In the genomic region with DNA sequence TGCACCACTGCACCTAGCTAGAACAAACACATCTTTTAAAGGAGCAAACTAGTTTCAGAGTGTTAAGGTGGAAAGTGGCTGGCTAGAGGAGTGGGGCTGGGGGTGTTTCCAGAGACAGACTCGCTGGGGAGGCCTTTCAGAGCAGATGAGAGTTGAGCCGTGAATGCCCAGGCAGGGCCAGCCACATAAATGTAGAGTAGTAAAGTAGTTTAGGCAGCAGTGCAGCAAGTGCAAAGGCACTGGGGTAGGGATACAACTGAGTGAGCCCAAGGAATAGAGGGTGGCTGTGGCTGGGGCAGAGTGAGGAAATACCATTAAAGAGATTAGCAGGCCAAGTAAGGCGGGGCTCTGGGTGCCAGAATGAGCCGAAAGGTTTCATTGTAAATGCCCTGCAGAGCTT, we compare ENCODE assay signal across 28 cellular contexts.
DNase-seq lines count a peak whose midpoint lies in the region; ATAC-seq and TF ChIP-seq lines count a peak whose summit lies in the region.
"Had no signal": no experiment of that assay in that cellular context is flagged by ENCODE, and none has a peak within 500 bp of the region (broad histone marks: within the 10 kb centered on the region; RNA-seq: fewer than 3 reads in every experiment).

No MANE protein-coding gene starts in this region.

- CTCF ChIA-PET in WTC11 (lab: Charles Lee) = interaction anchor here (1.1 to 1.4 kb wide), 2 partner anchors 58 to 237 kb away, joined by 3 read pairs; no protein-coding TSS in a partner anchor

- H2AFZ ChIP-seq in smooth muscle cell (ENCODE audit: low read depth) (no peak overlapping the region), hepatocyte (no peak overlapping the region)

- H3K27me3 ChIP-seq in smooth muscle cell (ENCODE audit: low read depth) = no peaks in the 10 kb centered on the region
- H3K27me3 ChIP-seq in hepatocyte = no peaks in the 10 kb centered on the region
- H3K27me3 ChIP-seq: gastrocnemius medialis, spleen, testis had no signal

- H3F3A ChIP-seq in smooth muscle cell (ENCODE audit: low read depth) = peaks cover 14% of the 10 kb centered on the region

- H4K20me1 ChIP-seq in smooth muscle cell (ENCODE audit: low read depth) (no peaks in the 10 kb centered on the region), hepatocyte (ENCODE audit: insufficient read depth, poor library complexity, severe bottlenecking) (no peaks in the 10 kb centered on the region)

- ATAC-seq in WTC11 (no peak), HG02571 (IDR thresholded peaks at IDR 0.05; ENCODE audit: unreplicated experiment) (no peak)
- ATAC-seq: activated CD4-positive, CD25-positive, alpha-beta regulatory T cell treated with anti-CD3 and anti-CD28 coated beads, Interleukin-2, amount 50 U/mL, for 24 hours; left colon; natural killer cell treated with Interleukin-12 subunit alpha and Interleukin-12 subunit beta and Interleukin-15 and Interleukin-18, amount 100 ng/mL, for 72 hours had no signal

- H3K79me2 ChIP-seq in smooth muscle cell (ENCODE audit: low read depth) (no peaks in the 10 kb centered on the region), hepatocyte (no peaks in the 10 kb centered on the region)

- H3K4me3 ChIP-seq in smooth muscle cell (no peak overlapping the region), hepatocyte (no peak overlapping the region)
- H3K4me3 ChIP-seq: gastrocnemius medialis, spleen, testis had no signal

- no peak overlapping the region for H3K4me2 ChIP-seq in smooth muscle cell
- H3K4me2 ChIP-seq in hepatocyte = no peak overlapping the region

- H3K4me1 ChIP-seq in smooth muscle cell (ENCODE audit: low read depth) = peaks cover 4% of the 10 kb centered on the region
- H3K4me1 ChIP-seq in hepatocyte (ENCODE audit: insufficient read depth) = peaks cover 4% of the 10 kb centered on the region

- H3K4me1 Mint-ChIP-seq in WTC11 = peaks cover 3% of the 10 kb centered on the region; the same call in 1 of the 2 replicates

- peak; percentile 42 for DNase-seq in activated CD8-positive, alpha-beta memory T cell treated with anti-CD3 and anti-CD28 coated beads for 24 hours
- no peak for DNase-seq in activated CD8-positive, alpha-beta memory T cell treated with anti-CD3 and anti-CD28 coated beads, Interleukin-2, amount 50 U/mL, for 4 hours
- DNase-seq in WTC11 (ENCODE audit: low spot score) (no peak), islet precursor cell (peak; percentile 40), smooth muscle cell (lab: John Stamatoyannopoulos, UW; ENCODE audit: unreplicated experiment) (no peak), epidermal melanocyte (ENCODE audit: insufficient read length, low spot score) (no peak), hepatocyte (ENCODE audit: low spot score) (no peak)
- DNase-seq: activated CD4-positive, alpha-beta T cell treated with anti-CD3 and anti-CD28 coated beads, Interleukin-2, amount 50 U/mL, for 48 hours; activated naive CD4-positive, alpha-beta T cell treated with anti-CD3 and anti-CD28 coated beads, Interleukin-2, amount 10 ng/mL, durations not matched to agents 7 days and 5 days; cerebellar nuclear complex; gastrocnemius medialis; H7; hypothalamus; left colon; NCI-H1436 treated with DMSO at 0.1 percent for 48 hours; NCI-H2107; NCI-H446 treated with DMSO at 0.1 percent for 48 hours; RPMI8226; spleen; stimulated activated CD4-positive, alpha-beta T cell treated with anti-CD3 and anti-CD28 coated beads, Interleukin-2, amount 100 ng/mL, for 24 hours; testis had no signal

- H3K36me3 Mint-ChIP-seq in WTC11 = no peaks in the 10 kb centered on the region
- H3K36me3 Mint-ChIP-seq: activated naive CD4-positive, alpha-beta T cell treated with anti-CD3 and anti-CD28 coated beads, Interleukin-2, amount 10 ng/mL, durations not matched to agents 7 days and 5 days; brain; natural killer cell treated with Interleukin-12 subunit alpha and Interleukin-12 subunit beta and Interleukin-15 and Interleukin-18, amount 100 ng/mL, for 72 hours had no signal

- H3K9me3 ChIP-seq in smooth muscle cell (replicated peaks; ENCODE audit: low read depth) = no peaks in the 10 kb centered on the region
- H3K9me3 ChIP-seq in hepatocyte (ENCODE audit: low read depth) = no peaks in the 10 kb centered on the region
- H3K9me3 ChIP-seq: gastrocnemius medialis, spleen, testis had no signal

- no peak overlapping the region for H3K4me3 Mint-ChIP-seq in WTC11
- H3K4me3 Mint-ChIP-seq: activated naive CD4-positive, alpha-beta T cell treated with anti-CD3 and anti-CD28 coated beads, Interleukin-2, amount 10 ng/mL, durations not matched to agents 7 days and 5 days; brain; natural killer cell treated with Interleukin-12 subunit alpha and Interleukin-12 subunit beta and Interleukin-15 and Interleukin-18, amount 100 ng/mL, for 72 hours; stimulated activated naive CD8-positive, alpha-beta T cell treated with anti-CD3 and anti-CD28 coated beads, Interleukin-15, Interleukin-2, amounts not matched to agents 100 ng/mL and 50 ng/mL, for 24 hours; T-helper 1 cell treated with Interleukin-12 subunit alpha and Interleukin-12 subunit beta and Interleukin-4 antibody, amounts not matched to agents 30 μg/mL and 1 μg/mL, for 36 hours had no signal

- H3K27ac ChIP-seq in smooth muscle cell (ENCODE audit: low read depth) (peak overlapping the region; percentile 49), hepatocyte (no peak overlapping the region)
- H3K27ac ChIP-seq: 22Rv1, gastrocnemius medialis, spleen, testis had no signal

- H3K36me3 ChIP-seq in smooth muscle cell (ENCODE audit: low read depth) (no peaks in the 10 kb centered on the region), hepatocyte (replicated peaks; ENCODE audit: insufficient read depth, low read depth) (no peaks in the 10 kb centered on the region)
- H3K36me3 ChIP-seq: gastrocnemius medialis, spleen had no signal

- POLR2A ChIA-PET in WTC11 (lab: Charles Lee) = interaction anchor here (0.6 kb wide), 1 partner anchor 363 kb away, joined by 3 read pairs; no protein-coding TSS in a partner anchor

- H3K9ac ChIP-seq in smooth muscle cell (ENCODE audit: low read depth) = no peak overlapping the region

- no peaks in the 10 kb centered on the region for H3K9me2 ChIP-seq in hepatocyte (replicated peaks; ENCODE audit: insufficient read depth)

- WGBS in smooth muscle cell (ENCODE audit: low lambda C conversion rate) = 85% methylated on average over 4 of the region's 4 CpGs
- 92% methylated on average over 4 of the region's 4 CpGs for WGBS in hepatocyte (ENCODE audit: low lambda C conversion rate, missing lambda C conversion rate)

- no peaks in the 10 kb centered on the region; the same call in 1 of the 2 replicates for H3K9me3 Mint-ChIP-seq in WTC11
- H3K9me3 Mint-ChIP-seq: activated naive CD4-positive, alpha-beta T cell treated with anti-CD3 and anti-CD28 coated beads, Interleukin-2, amount 10 ng/mL, durations not matched to agents 7 days and 5 days; natural killer cell treated with Interleukin-12 subunit alpha and Interleukin-12 subunit beta and Interleukin-15 and Interleukin-18, amount 100 ng/mL, for 72 hours; stimulated activated naive CD8-positive, alpha-beta T cell treated with anti-CD3 and anti-CD28 coated beads, Interleukin-15, Interleukin-2, amounts not matched to agents 100 ng/mL and 50 ng/mL, for 24 hours; T-helper 1 cell treated with Interleukin-12 subunit alpha and Interleukin-12 subunit beta and Interleukin-4 antibody, amounts not matched to agents 30 μg/mL and 1 μg/mL, for 36 hours had no signal

- H3K27me3 Mint-ChIP-seq in WTC11 (ENCODE audit: low read depth) = peaks cover 12% of the 10 kb centered on the region; the same call in 1 of the 2 replicates
- H3K27me3 Mint-ChIP-seq: stimulated activated naive CD8-positive, alpha-beta T cell treated with anti-CD3 and anti-CD28 coated beads, Interleukin-15, Interleukin-2, amounts not matched to agents 100 ng/mL and 50 ng/mL, for 24 hours had no signal

- no peak for TF ChIP-seq CTCF in WTC11 (IDR thresholded peaks at IDR 0.05)
- no peak for TF ChIP-seq CTCF in smooth muscle cell (IDR thresholded peaks at IDR 0.05; ENCODE audit: borderline replicate concordance, insufficient read depth, poor library complexity, severe bottlenecking)
- no peak for TF ChIP-seq CTCF in hepatocyte (IDR thresholded peaks at IDR 0.05; ENCODE audit: poor library complexity)

- no peak overlapping the region for H3K27ac Mint-ChIP-seq in WTC11
- H3K27ac Mint-ChIP-seq: activated naive CD4-positive, alpha-beta T cell treated with anti-CD3 and anti-CD28 coated beads, Interleukin-2, amount 10 ng/mL, durations not matched to agents 7 days and 5 days; stimulated activated naive CD8-positive, alpha-beta T cell treated with anti-CD3 and anti-CD28 coated beads, Interleukin-15, Interleukin-2, amounts not matched to agents 100 ng/mL and 50 ng/mL, for 24 hours; T-helper 1 cell treated with Interleukin-12 subunit alpha and Interleukin-12 subunit beta and Interleukin-4 antibody, amounts not matched to agents 30 μg/mL and 1 μg/mL, for 36 hours had no signal

TF ChIP-seq in WTC11, 78 proteins besides CTCF, POLR2A, EP300 and RAD21 (continues in another document):
- TF ChIP-seq ZNF263 (CRISPR knock-in tag; IDR thresholded peaks at IDR 0.05; ENCODE audit: low read depth) = no peak
- peak; percentile 59; the same call in 1 of the 2 replicates for TF ChIP-seq GTF2I (CRISPR knock-in tag; conservative IDR thresholded peaks at IDR 0.05)
- no peak for TF ChIP-seq GRHL2 (CRISPR knock-in tag; IDR thresholded peaks at IDR 0.05; ENCODE audit: insufficient replicate concordance, severe bottlenecking)
- TF ChIP-seq FOXJ3 (CRISPR knock-in tag; IDR thresholded peaks at IDR 0.05; ENCODE audit: borderline replicate concordance) = no peak
- no peak for TF ChIP-seq NR3C1 (CRISPR knock-in tag; conservative IDR thresholded peaks at IDR 0.05; ENCODE audit: low read depth)
- TF ChIP-seq CREB1 (CRISPR knock-in tag; IDR thresholded peaks at IDR 0.05) = no peak

Comparison
In these comparisons a context has a peak if more than half of its experiments do, and no peak if none do; other contexts are left out.
1. DNase-seq: peak in activated CD8-positive, alpha-beta memory T cell treated with anti-CD3 and anti-CD28 coated beads for 24 hours (single experiment) and islet precursor cell (single experiment); none in activated CD8-positive, alpha-beta memory T cell treated with anti-CD3 and anti-CD28 coated beads, Interleukin-2, amount 50 U/mL, for 4 hours (single experiment), WTC11 (single experiment), smooth muscle cell (single experiment), epidermal melanocyte (single experiment) and hepatocyte (single experiment).